24 cellular contexts compared by ENCODE assay signal in genomic region chr2:18401471-18401870, GRCh38.
DNase-seq lines count a peak whose midpoint lies in the region; ATAC-seq and TF ChIP-seq lines count a peak whose summit lies in the region.
"Had no signal": no experiment of that assay in that cellular context is flagged by ENCODE, and none has a peak within 500 bp of the region (broad histone marks: within the 10 kb centered on the region; RNA-seq: fewer than 3 reads in every experiment).

No MANE protein-coding gene starts in this region.

- POLR2A ChIA-PET in PC-3 (lab: Charles Lee; ENCODE audit: unreplicated experiment), result no interaction called here

- H3K36me3 Mint-ChIP-seq in activated CD4-positive, alpha-beta T cell treated with anti-CD3 and anti-CD28 coated beads, Interleukin-2, amount 10 ng/mL, durations not matched to agents 24 days and 14 days (ENCODE audit: low read depth), result no peaks in the 10 kb centered on the region
- no peaks in the 10 kb centered on the region for H3K36me3 Mint-ChIP-seq in endodermal cell (ENCODE audit: low read depth)
- H3K36me3 Mint-ChIP-seq: CD14-positive monocyte; CD8-positive, alpha-beta memory T cell had no signal

- H3K9ac ChIP-seq in endodermal cell (ENCODE audit: extremely low read depth, low read length, poor library complexity, severe bottlenecking), result no peak overlapping the region
- no peak overlapping the region for H3K9ac ChIP-seq in neuronal stem cell (ENCODE audit: low read depth, low read length, poor library complexity)
- H3K9ac ChIP-seq in PC-3 (ENCODE audit: low read length), result no peak overlapping the region
- H3K9ac ChIP-seq: BLaER1 treated with 17β-estradiol and CSF1 and Interleukin-3, amounts not matched to agents 10 nM and 100 nM; GM23248 had no signal

- no peak overlapping the region for H3K14ac ChIP-seq in neuronal stem cell (ENCODE audit: low read length)

- no peak overlapping the region for H2AFZ ChIP-seq in neuronal stem cell (ENCODE audit: low read length)
- H2AFZ ChIP-seq in PC-3 (ENCODE audit: low read length), result no peak overlapping the region
- H2AFZ ChIP-seq: GM23248 had no signal

- TF ChIP-seq CTCF in endodermal cell (conservative IDR thresholded peaks at IDR 0.05) (no peak), PC-3 (conservative IDR thresholded peaks at IDR 0.05; ENCODE audit: low read depth, low read length) (no peak)

- H3K27me3 ChIP-seq in endodermal cell (ENCODE audit: control insufficient read depth, insufficient read depth, low read length, poor library complexity, severe bottlenecking) (no peaks in the 10 kb centered on the region), neuronal stem cell (ENCODE audit: control insufficient read depth in 3 of 3, insufficient read depth in 3 of 3, low read depth in 1 of 3, low read length in 3 of 3) (no peaks in the 10 kb centered on the region), PC-3 (ENCODE audit: low read length) (no peaks in the 10 kb centered on the region)
- H3K27me3 ChIP-seq: BE2C; BLaER1 treated with 17β-estradiol and CSF1 and Interleukin-3, amounts not matched to agents 10 nM and 100 nM had no signal

- no peak overlapping the region for H3K27ac ChIP-seq in endodermal cell (ENCODE audit: low read depth, low read length)
- H3K27ac ChIP-seq in neuronal stem cell (replicated peaks; ENCODE audit: low read length), result no peak overlapping the region
- no peak overlapping the region for H3K27ac ChIP-seq in PC-3 (ENCODE audit: low read length)
- H3K27ac ChIP-seq: A549; BLaER1 treated with 17β-estradiol and CSF1 and Interleukin-3, amounts not matched to agents 10 nM and 100 nM; GM23248 had no signal

- peak; percentile 23 for DNase-seq in activated CD4-positive, alpha-beta T cell treated with anti-CD3 and anti-CD28 coated beads, Interleukin-2, amount 10 ng/mL, durations not matched to agents 24 days and 14 days
- no peak for DNase-seq in activated CD4-positive, alpha-beta T cell treated with anti-CD3 and anti-CD28 coated beads for 4 hours
- DNase-seq in endodermal cell (no peak), neuronal stem cell (ENCODE audit: low spot score) (peak; percentile 30), T-helper 9 cell (no peak), PC-3 (no peak)
- DNase-seq: 8988T; ACHN; AML-193; BE2C; CD4-positive, alpha-beta T cell; CD8-positive, alpha-beta memory T cell; DMS 273 treated with DMSO at 0.1 percent for 48 hours; DMS79; EL; GDM1; GM23248; H9 had no signal

- no peak overlapping the region for H2BK120ac ChIP-seq in neuronal stem cell (ENCODE audit: low read depth, low read length)

- no peak overlapping the region for H3K4ac ChIP-seq in neuronal stem cell (ENCODE audit: low read length)

- H3K4me1 ChIP-seq in endodermal cell (ENCODE audit: control insufficient read depth, insufficient read depth, low read length) (peaks cover 4% of the 10 kb centered on the region), neuronal stem cell (ENCODE audit: control insufficient read depth in 2 of 2, insufficient read depth in 1 of 2, low read depth in 1 of 2, low read length in 2 of 2) (peaks cover 0 to 2% of the 10 kb centered on the region in 2 donors), PC-3 (ENCODE audit: insufficient read depth, low read length) (no peaks in the 10 kb centered on the region)
- H3K4me1 ChIP-seq: A549, BE2C had no signal

- H3F3A ChIP-seq in PC-3 (ENCODE audit: low read length, unreplicated experiment), result no peaks in the 10 kb centered on the region

- no peak overlapping the region for H2AK5ac ChIP-seq in neuronal stem cell (ENCODE audit: low read depth, low read length)

- CTCF ChIA-PET in PC-3 (lab: Charles Lee), result no interaction called here

- H3K9me2 ChIP-seq in PC-3 (replicated peaks; ENCODE audit: low read length), result no peaks in the 10 kb centered on the region

- H3K4me2 ChIP-seq in neuronal stem cell (ENCODE audit: insufficient read depth, low read length, poor library complexity, severe bottlenecking) (no peak overlapping the region), PC-3 (ENCODE audit: low read length) (no peak overlapping the region)
- H3K4me2 ChIP-seq: A549; BLaER1 treated with 17β-estradiol and CSF1 and Interleukin-3, amounts not matched to agents 10 nM and 100 nM had no signal

- H2BK15ac ChIP-seq in neuronal stem cell (ENCODE audit: low read length), result no peak overlapping the region

- BruUV-seq in PC-3 (replicated peaks; lab: Mats Ljungman, UMichigan), result no TSS peak

- no peak overlapping the region for H3K18ac ChIP-seq in neuronal stem cell (ENCODE audit: low read length)

- no peak overlapping the region for H2BK5ac ChIP-seq in neuronal stem cell (ENCODE audit: low read length)

- peaks cover 4% of the 10 kb centered on the region for H3K27me3 Mint-ChIP-seq in activated CD4-positive, alpha-beta T cell treated with anti-CD3 and anti-CD28 coated beads, Interleukin-2, amount 10 ng/mL, durations not matched to agents 24 days and 14 days
- H3K27me3 Mint-ChIP-seq in endodermal cell (ENCODE audit: insufficient read depth), result no peaks in the 10 kb centered on the region

- H3K36me3 ChIP-seq in endodermal cell (ENCODE audit: control insufficient read depth, insufficient read depth, low read length) (no peaks in the 10 kb centered on the region), neuronal stem cell (replicated peaks in 1 of 2; ENCODE audit: control insufficient read depth in 2 of 2, insufficient read depth in 2 of 2, low read length in 2 of 2) (no peaks in the 10 kb centered on the region), PC-3 (ENCODE audit: low read depth, low read length) (no peaks in the 10 kb centered on the region)
- H3K36me3 ChIP-seq: BE2C; BLaER1 treated with 17β-estradiol and CSF1 and Interleukin-3, amounts not matched to agents 10 nM and 100 nM had no signal

- 28 to 50% methylated on average over 1 to 4 of the region's 4 CpGs for WGBS in endodermal cell (ENCODE audit: insufficient coverage in 1 of 2, insufficient read length in 1 of 2), 2 experiments
- no CpG with 5 or more reads among the region's 4 CpGs for WGBS in neuronal stem cell (ENCODE audit: extremely low coverage in 2 of 2, insufficient read length in 2 of 2, insufficient replicate concordance in 1 of 2), 2 donors

- H3K9me3 ChIP-seq in endodermal cell (ENCODE audit: control insufficient read depth, low read length), result no peaks in the 10 kb centered on the region
- H3K9me3 ChIP-seq in neuronal stem cell (replicated peaks in 1 of 2; ENCODE audit: control insufficient read depth in 2 of 2, insufficient read depth in 1 of 2, low read depth in 1 of 2, low read length in 2 of 2), result no peaks in the 10 kb centered on the region
- no peaks in the 10 kb centered on the region for H3K9me3 ChIP-seq in PC-3 (ENCODE audit: low read length)
- H3K9me3 ChIP-seq: A549; BE2C; BLaER1 treated with 17β-estradiol and CSF1 and Interleukin-3, amounts not matched to agents 10 nM and 100 nM had no signal

- H3K23ac ChIP-seq in neuronal stem cell (ENCODE audit: low read depth, low read length, poor library complexity), result no peak overlapping the region

- H3K79me2 ChIP-seq in PC-3 (ENCODE audit: low read length), result no peaks in the 10 kb centered on the region

- no peak overlapping the region for H3K4me3 Mint-ChIP-seq in activated CD4-positive, alpha-beta T cell treated with anti-CD3 and anti-CD28 coated beads, Interleukin-2, amount 10 ng/mL, durations not matched to agents 24 days and 14 days
- H3K4me3 Mint-ChIP-seq in endodermal cell, result no peak overlapping the region
- H3K4me3 Mint-ChIP-seq: CD14-positive monocyte; CD4-positive, alpha-beta T cell; CD8-positive, alpha-beta memory T cell; H9 had no signal

- H4K8ac ChIP-seq in neuronal stem cell (ENCODE audit: low read depth, low read length), result no peak overlapping the region

- H2BK12ac ChIP-seq in neuronal stem cell (ENCODE audit: low read length), result no peak overlapping the region

- no peaks in the 10 kb centered on the region for H3K79me1 ChIP-seq in neuronal stem cell (ENCODE audit: low read depth, low read length)

- no peak overlapping the region for H4K91ac ChIP-seq in neuronal stem cell (ENCODE audit: low read depth, low read length, poor library complexity)

- no peak overlapping the region for H3K27ac Mint-ChIP-seq in activated CD4-positive, alpha-beta T cell treated with anti-CD3 and anti-CD28 coated beads, Interleukin-2, amount 10 ng/mL, durations not matched to agents 24 days and 14 days
- H3K27ac Mint-ChIP-seq in endodermal cell, result peak overlapping the region; percentile 59
- H3K27ac Mint-ChIP-seq: CD14-positive monocyte; CD4-positive, alpha-beta T cell; CD8-positive, alpha-beta memory T cell; H9 had no signal

- ATAC-seq in HG03196 (IDR thresholded peaks at IDR 0.05; ENCODE audit: unreplicated experiment) (no peak), PC-3 (no peak)
- ATAC-seq: A549, GM12878, HCT116 had no signal

- H3K4me3 ChIP-seq in endodermal cell (ENCODE audit: low read length) (peak overlapping the region; percentile 61), neuronal stem cell (ENCODE audit: low read length in 2 of 2) (no peak overlapping the region), PC-3 (ENCODE audit: low read length) (no peak overlapping the region)
- H3K4me3 ChIP-seq: A549; BLaER1 treated with 17β-estradiol and CSF1 and Interleukin-3, amounts not matched to agents 10 nM and 100 nM; GM12878; GM23248 had no signal

- H3K9me3 Mint-ChIP-seq in activated CD4-positive, alpha-beta T cell treated with anti-CD3 and anti-CD28 coated beads, Interleukin-2, amount 10 ng/mL, durations not matched to agents 24 days and 14 days, result no peaks in the 10 kb centered on the region
- H3K9me3 Mint-ChIP-seq in endodermal cell, result no peaks in the 10 kb centered on the region
- H3K9me3 Mint-ChIP-seq: CD4-positive, alpha-beta T cell; CD8-positive, alpha-beta memory T cell; H9 had no signal

- no peaks in the 10 kb centered on the region for H3K4me1 Mint-ChIP-seq in activated CD4-positive, alpha-beta T cell treated with anti-CD3 and anti-CD28 coated beads, Interleukin-2, amount 10 ng/mL, durations not matched to agents 24 days and 14 days
- H3K4me1 Mint-ChIP-seq in endodermal cell, result peaks cover 37% of the 10 kb centered on the region
- H3K4me1 Mint-ChIP-seq: CD14-positive monocyte; CD8-positive, alpha-beta memory T cell had no signal

- intact Hi-C loops in activated CD4-positive, alpha-beta T cell treated with anti-CD3 and anti-CD28 coated beads, Interleukin-2, amount 10 ng/mL, durations not matched to agents 24 days and 14 days (cut with micrococcal nuclease), result no loop called here
- intact Hi-C loops in PC-3 (cut with micrococcal nuclease), result no loop called here

- H4K20me1 ChIP-seq in PC-3 (ENCODE audit: low read length), result no peaks in the 10 kb centered on the region
- H4K20me1 ChIP-seq: BLaER1 treated with 17β-estradiol and CSF1 and Interleukin-3, amounts not matched to agents 10 nM and 100 nM had no signal

Comparison
In these comparisons a context has a peak if more than half of its experiments do, and no peak if none do; other contexts are left out.
1. DNase-seq: peak in activated CD4-positive, alpha-beta T cell treated with anti-CD3 and anti-CD28 coated beads, Interleukin-2, amount 10 ng/mL, durations not matched to agents 24 days and 14 days (single experiment) and neuronal stem cell (single experiment); none in activated CD4-positive, alpha-beta T cell treated with anti-CD3 and anti-CD28 coated beads for 4 hours (0 of 2), endodermal cell (single experiment), T-helper 9 cell (single experiment) and PC-3 (single experiment).